ENCODE assay signal across 12 cellular contexts in the genomic region with DNA sequence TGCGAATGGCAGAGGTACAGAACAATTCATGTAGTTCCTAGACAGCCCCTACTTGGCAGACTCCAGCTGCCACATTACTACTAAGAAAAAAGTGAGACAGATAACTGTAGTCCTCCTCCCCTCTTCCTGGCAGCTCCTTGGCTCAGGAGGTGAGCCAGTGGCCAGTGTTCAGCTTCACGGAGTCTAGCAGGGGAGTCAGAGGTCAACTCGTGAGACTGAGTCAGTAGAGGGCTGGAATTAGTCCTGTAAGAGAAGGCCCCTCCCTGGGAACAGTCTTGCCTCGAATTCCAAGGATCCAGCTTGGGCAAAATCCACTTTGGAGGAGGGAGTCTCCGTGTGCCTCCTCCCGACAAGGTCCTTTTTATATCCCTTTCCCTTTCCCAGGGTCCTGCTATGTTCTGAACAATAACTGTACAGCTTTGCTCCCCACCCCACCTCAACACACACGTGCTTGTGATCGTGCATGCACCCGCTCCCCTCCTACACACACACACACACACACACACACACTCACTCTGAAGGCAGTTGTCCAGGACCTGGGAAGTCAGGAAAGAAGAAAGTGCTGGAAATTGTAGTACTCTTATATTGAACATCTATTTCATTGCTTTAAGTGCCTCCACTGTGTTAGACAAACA. TPM values are rescaled to one million over a fixed set of nuclear protein-coding genes. Genes with fewer than 3 reads are reported as not detected.
DNase-seq lines count a peak whose midpoint lies in the region; ATAC-seq and TF ChIP-seq lines count a peak whose summit lies in the region.
"Had no signal": no experiment of that assay in that cellular context is flagged by ENCODE, and none has a peak within 500 bp of the region (broad histone marks: within the 10 kb centered on the region; RNA-seq: fewer than 3 reads in every experiment).

No MANE protein-coding gene starts in this region.

- H3K27me3 ChIP-seq in GM23248 (replicated peaks; ENCODE audit: insufficient read depth) (no peaks in the 10 kb centered on the region), brain microvascular endothelial cell (replicated peaks) (no peaks in the 10 kb centered on the region), skeletal muscle tissue (ENCODE audit: control insufficient read depth in 3 of 3, insufficient read depth in 3 of 3, low read length in 3 of 3) (no peaks in the 10 kb centered on the region), SJCRH30 (no peaks in the 10 kb centered on the region)
- H3K27me3 ChIP-seq: BLaER1 treated with 17β-estradiol and CSF1 and Interleukin-3, amounts not matched to agents 10 nM and 100 nM had no signal

- no peaks in the 10 kb centered on the region for H3K9me2 ChIP-seq in GM23248 (ENCODE audit: insufficient read depth)

- in situ Hi-C loops in GM23248 (cut with MboI): no loop called here
- in situ Hi-C loops in brain microvascular endothelial cell (cut with HindIII; ENCODE audit: low pct_ligation_motif_present, low sequenced_read_pairs): no loop called here

- H3K4me3 ChIP-seq in GM23248 (no peak overlapping the region), brain microvascular endothelial cell (ENCODE audit: low read depth, low read length) (no peak overlapping the region), skeletal muscle tissue (ENCODE audit: low read length in 3 of 3) (no peak overlapping the region), SJCRH30 (no peak overlapping the region)
- H3K4me3 ChIP-seq: BLaER1 treated with 17β-estradiol and CSF1 and Interleukin-3, amounts not matched to agents 10 nM and 100 nM; smooth muscle cell had no signal

- H2AFZ ChIP-seq in GM23248: no peak overlapping the region

- WGBS in GM23248 (ENCODE audit: low coverage in 1 of 2, low lambda C conversion rate in 2 of 2, missing lambda C conversion rate in 2 of 2), 2 experiments: 35 to 40% methylated on average over 9 of the region's 9 CpGs

- peaks cover 23% of the 10 kb centered on the region for H3K4me1 ChIP-seq in GM23248 (ENCODE audit: insufficient read depth)
- H3K4me1 ChIP-seq in skeletal muscle tissue (ENCODE audit: control insufficient read depth in 3 of 3, insufficient read depth in 3 of 3, low read length in 3 of 3): peaks cover 23 to 35% (median 28%) of the 10 kb centered on the region in 3 donors
- H3K4me1 ChIP-seq in SJCRH30: no peaks in the 10 kb centered on the region

- H3K9ac ChIP-seq in GM23248 (peak overlapping the region; percentile 44; the same call in 1 of the 2 replicates), skeletal muscle tissue (ENCODE audit: low read depth in 1 of 3, low read length in 3 of 3) (no peak overlapping the region)
- H3K9ac ChIP-seq: BLaER1 treated with 17β-estradiol and CSF1 and Interleukin-3, amounts not matched to agents 10 nM and 100 nM had no signal

- H3F3A ChIP-seq in GM23248 (ENCODE audit: insufficient read depth): peaks cover 32% of the 10 kb centered on the region

- H3K9me3 ChIP-seq in GM23248 (ENCODE audit: low read depth) (no peaks in the 10 kb centered on the region), skeletal muscle tissue (ENCODE audit: control insufficient read depth in 3 of 3, low read length in 3 of 3) (no peaks in the 10 kb centered on the region), SJCRH30 (replicated peaks) (no peaks in the 10 kb centered on the region)
- H3K9me3 ChIP-seq: BLaER1 treated with 17β-estradiol and CSF1 and Interleukin-3, amounts not matched to agents 10 nM and 100 nM had no signal

- H3K27ac ChIP-seq in GM23248 (peak overlapping the region; percentile 54), brain microvascular endothelial cell (peak overlapping the region; percentile 29), skeletal muscle tissue (ENCODE audit: low read depth, low read length) (peak overlapping the region; percentile 39), SJCRH30 (no peak overlapping the region)

- H3K79me2 ChIP-seq in GM23248 (ENCODE audit: insufficient read depth): no peaks in the 10 kb centered on the region

- H3K36me3 ChIP-seq in GM23248 (ENCODE audit: low read depth): peaks cover 34% of the 10 kb centered on the region
- H3K36me3 ChIP-seq in brain microvascular endothelial cell (replicated peaks): peaks cover 54% of the 10 kb centered on the region
- H3K36me3 ChIP-seq in skeletal muscle tissue (ENCODE audit: control insufficient read depth in 3 of 3, insufficient read depth in 3 of 3, low read length in 3 of 3): peaks cover 36 to 64% (median 63%) of the 10 kb centered on the region in 3 donors
- H3K36me3 ChIP-seq in SJCRH30: peaks cover 15% of the 10 kb centered on the region

- ATAC-seq in HG03442 (IDR thresholded peaks at IDR 0.05; ENCODE audit: unreplicated experiment): no peak
- no peak for ATAC-seq in HG02981 (IDR thresholded peaks at IDR 0.05; ENCODE audit: unreplicated experiment)

- no peaks in the 10 kb centered on the region for H4K20me1 ChIP-seq in GM23248 (ENCODE audit: insufficient read depth)

- H3K4me2 ChIP-seq in GM23248 (ENCODE audit: unreplicated experiment): peak overlapping the region; percentile 28
- H3K4me2 ChIP-seq: BLaER1 treated with 17β-estradiol and CSF1 and Interleukin-3, amounts not matched to agents 10 nM and 100 nM; smooth muscle cell had no signal

- no peak for TF ChIP-seq CTCF in brain microvascular endothelial cell (IDR thresholded peaks at IDR 0.05; ENCODE audit: low read depth, low read length, missing control alignments)

- peak; percentile 84 for DNase-seq in GM23248
- peak; percentile 66 for DNase-seq in brain microvascular endothelial cell
- DNase-seq in kidney glomerular epithelial cell (lab: John Stamatoyannopoulos, UW): peak; percentile 93
- DNase-seq in SJCRH30: no peak
- no peak for DNase-seq in DMS114 treated with DMSO at 0.1 percent for 48 hours (lab: John Stamatoyannopoulos, UW; ENCODE audit: unreplicated experiment)
- DNase-seq: activated CD4-positive, alpha-beta T cell treated with anti-CD3 and anti-CD28 coated beads for 4 hours; NCI-H187 treated with DMSO at 0.1 percent for 48 hours had no signal

RNA-seq across cellular contexts. Expression of a gene that starts 22.5 kb away (rescaled TPM):
- total RNA-seq in GM23248 (2014; rRNA removed; shearing (Covaris generic)): 8.8 and 11.4 TPM in 2 replicates
- 5.6 and 9.2 TPM in 2 replicates for polyA plus RNA-seq in GM23248 (2016; fragmentation: Nextera tagmentation; extraction: Ambion mirVana)
- 16.7 TPM for total RNA-seq in skeletal muscle tissue
- total RNA-seq in SJCRH30 (2014; rRNA removed; shearing (Covaris generic)): 1.6 and 2.1 TPM in 2 replicates

RNA-seq across cellular contexts. Expression of a gene that starts 24.8 kb away (rescaled TPM):
- 40.2 and 41.5 TPM in 2 replicates for total RNA-seq in GM23248 (2014; rRNA removed; shearing (Covaris generic))
- polyA plus RNA-seq in GM23248 (2016; fragmentation: Nextera tagmentation; extraction: Ambion mirVana): 17.3 and 19.9 TPM in 2 replicates
- total RNA-seq in skeletal muscle tissue: 24.0 TPM
- 25.9 and 28.5 TPM in 2 replicates for total RNA-seq in SJCRH30 (2014; rRNA removed; shearing (Covaris generic))

Comparison
In these comparisons a context has a peak if more than half of its experiments do, and no peak if none do; other contexts are left out.
1. DNase-seq: peak in GM23248 (single experiment), brain microvascular endothelial cell (single experiment) and kidney glomerular epithelial cell (single experiment); none in SJCRH30 (0 of 2) and DMS114 treated with DMSO at 0.1 percent for 48 hours (single experiment).